In the genomic region with DNA sequence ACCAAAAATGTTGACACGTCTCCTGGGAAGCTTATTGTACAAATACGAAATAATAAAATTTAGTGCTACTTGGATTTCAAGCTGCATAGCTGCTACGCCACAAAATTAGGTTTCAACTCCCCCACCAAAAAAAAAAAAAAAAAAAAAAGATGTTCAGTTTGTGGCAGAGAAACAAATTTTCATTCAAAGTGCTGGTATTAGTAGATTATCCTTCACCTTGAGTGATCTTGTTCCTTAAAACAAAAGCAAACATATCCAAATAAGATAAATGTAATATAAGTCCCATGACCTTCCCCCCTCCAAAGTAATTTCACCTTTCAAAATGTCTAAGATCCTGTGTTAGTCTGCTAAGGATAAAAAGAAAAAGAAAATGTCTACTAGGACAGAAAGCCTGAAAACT, we compare ENCODE assay signal across 8 cellular contexts. TPM values are rescaled to one million over a fixed set of nuclear protein-coding genes. Genes with fewer than 3 reads are reported as not detected.
DNase-seq lines count a peak whose midpoint lies in the region; ATAC-seq and TF ChIP-seq lines count a peak whose summit lies in the region.
"Had no signal": no experiment of that assay in that cellular context is flagged by ENCODE, and none has a peak within 500 bp of the region (broad histone marks: within the 10 kb centered on the region; RNA-seq: fewer than 3 reads in every experiment).

No MANE protein-coding gene starts in this region.

- TF ChIP-seq POLR2A in HCT116 (IDR thresholded peaks at IDR 0.05; ENCODE audit: borderline replicate concordance, extremely low read depth, insufficient read depth, insufficient read length), result no peak

- intact Hi-C loops in HCT116 (cut with micrococcal nuclease), result loop anchor here (1.0 to 10.0 kb wide), 2 partner anchors 86 to 229 kb away; partner anchors contain the start of gene ABCC3
- intact Hi-C loops in activated CD8-positive, alpha-beta T cell treated with anti-CD3 and anti-CD28 coated beads for 36 hours (cut with micrococcal nuclease), result loop anchor here (10.0 kb wide), 1 partner anchor 291 kb away; the partner anchor contains the start of gene NME1

- CTCF ChIA-PET in HCT116 (lab: Charles Lee), result interaction anchor here (0.6 to 4.5 kb wide), 16 partner anchors 8 to 289 kb away, joined by 3 to 51 read pairs (median 4); partner anchors contain the start of gene NME1
- CTCF ChIA-PET in activated CD8-positive, alpha-beta T cell treated with anti-CD3 and anti-CD28 coated beads for 36 hours (lab: Charles Lee), result interaction anchor here (0.6 to 10.2 kb wide), 10 partner anchors 8 to 135 kb away, joined by 3 to 116 read pairs (median 4); no protein-coding TSS in a partner anchor

- BruUV-seq in HCT116 (replicated peaks; lab: Mats Ljungman, UMichigan), result no TSS peak

- H3K4me3 ChIP-seq in HCT116 (replicated peaks in 1 of 2; ENCODE audit: low read depth in 1 of 2, low read length in 2 of 2) (no peak overlapping the region; a peak in 1 of 4 replicates), skin epidermis (peak overlapping the region; percentile 67 to 100 (median 97))

- H3K27ac Mint-ChIP-seq in activated CD8-positive, alpha-beta T cell treated with anti-CD3 and anti-CD28 coated beads for 36 hours, result peak overlapping the region; percentile 71

- DNase-seq in HCT116 (ENCODE audit: low read depth, low spot score) (no peak), foreskin keratinocyte (no peak), NCI-H446 treated with DMSO at 0.1 percent for 48 hours (lab: John Stamatoyannopoulos, UW) (no peak), NCI-H2029 treated with DMSO at 0.1 percent for 48 hours (lab: John Stamatoyannopoulos, UW) (no peak), omental fat pad (ENCODE audit: low spot score) (no peak)
- no peak for DNase-seq in activated CD8-positive, alpha-beta T cell treated with anti-CD3 and anti-CD28 coated beads for 36 hours

- H3K27me3 Mint-ChIP-seq in activated CD8-positive, alpha-beta T cell treated with anti-CD3 and anti-CD28 coated beads for 36 hours, result no peaks in the 10 kb centered on the region

- TF ChIP-seq RAD21 in HCT116 (IDR thresholded peaks at IDR 0.05; ENCODE audit: low read depth), result no peak

- no peaks in the 10 kb centered on the region for H3K9me3 Mint-ChIP-seq in activated CD8-positive, alpha-beta T cell treated with anti-CD3 and anti-CD28 coated beads for 36 hours

- ATAC-seq in HCT116 (no peak), foreskin keratinocyte (no peak), omental fat pad (ENCODE audit: low FRiP score) (no peak)
- ATAC-seq in activated CD8-positive, alpha-beta T cell treated with anti-CD3 and anti-CD28 coated beads for 36 hours, result no peak

- H3K4me1 ChIP-seq in HCT116 (ENCODE audit: control insufficient read depth in 1 of 2, insufficient read depth in 2 of 2, low read length in 2 of 2) (peaks cover 17 to 36% of the 10 kb centered on the region in 2 experiments), foreskin keratinocyte (peaks cover 22% of the 10 kb centered on the region)

- peak overlapping the region; percentile 93; the same call in 1 of the 2 replicates for H3K4me2 ChIP-seq in HCT116 (ENCODE audit: low read length)

- peaks cover 36% of the 10 kb centered on the region for H3K79me2 ChIP-seq in HCT116 (ENCODE audit: insufficient read depth, low read length)

- H3K4me3 Mint-ChIP-seq in activated CD8-positive, alpha-beta T cell treated with anti-CD3 and anti-CD28 coated beads for 36 hours, result peak overlapping the region; percentile 88

- peaks cover 17% of the 10 kb centered on the region for H3K36me3 Mint-ChIP-seq in activated CD8-positive, alpha-beta T cell treated with anti-CD3 and anti-CD28 coated beads for 36 hours (ENCODE audit: low read depth)

- TF ChIP-seq CTCF in HCT116 (IDR thresholded peaks at IDR 0.05 in 2 of 3, conservative IDR thresholded peaks at IDR 0.05 in 1 of 3; ENCODE audit: borderline replicate concordance in 1 of 3, insufficient read depth in 1 of 3, low read depth in 2 of 3, low read length in 2 of 3) (no peak), foreskin keratinocyte (conservative IDR thresholded peaks at IDR 0.05) (no peak), omental fat pad (IDR thresholded peaks at IDR 0.05) (no peak)
- TF ChIP-seq CTCF in activated CD8-positive, alpha-beta T cell treated with anti-CD3 and anti-CD28 coated beads for 36 hours (IDR thresholded peaks at IDR 0.05), result no peak

- H3K9ac ChIP-seq in HCT116 (ENCODE audit: low read length), result peak overlapping the region; percentile 82; the same call in 1 of the 2 replicates

- H3K9me2 ChIP-seq in HCT116 (ENCODE audit: insufficient read depth), result no peaks in the 10 kb centered on the region

- no peak overlapping the region for H2AFZ ChIP-seq in HCT116 (ENCODE audit: low read depth, low read length, poor library complexity, severe bottlenecking)

- H3K36me3 ChIP-seq in HCT116 (ENCODE audit: control insufficient read depth in 1 of 2, insufficient read depth in 2 of 2, low read length in 2 of 2), result peaks cover 11 to 13% of the 10 kb centered on the region in 2 experiments

- H4K20me1 ChIP-seq in HCT116 (ENCODE audit: insufficient read depth), result peaks cover 23% of the 10 kb centered on the region

- peaks cover 37% of the 10 kb centered on the region for H3K4me1 Mint-ChIP-seq in activated CD8-positive, alpha-beta T cell treated with anti-CD3 and anti-CD28 coated beads for 36 hours (ENCODE audit: low read depth)

- no peaks in the 10 kb centered on the region for H3K9me3 ChIP-seq in HCT116 (ENCODE audit: control insufficient read depth in 1 of 2, insufficient read depth in 1 of 2, low read depth in 1 of 2, low read length in 2 of 2)
- H3K9me3 ChIP-seq: SJSA1 had no signal

- no peak overlapping the region for H3K27ac ChIP-seq in HCT116 (ENCODE audit: low read depth, low read length)
- peak overlapping the region; percentile 57 for H3K27ac ChIP-seq in foreskin keratinocyte
- peak overlapping the region in 9 of 21 experiments; percentile 6 to 100 (median 97) for H3K27ac ChIP-seq in skin epidermis
- H3K27ac ChIP-seq: SJSA1 had no signal

- H3K27me3 ChIP-seq in HCT116 (ENCODE audit: insufficient read depth, low read length) (no peaks in the 10 kb centered on the region), foreskin keratinocyte (no peaks in the 10 kb centered on the region)
- H3K27me3 ChIP-seq: SJSA1 had no signal

- RAD21 ChIA-PET in HCT116 (lab: Charles Lee; ENCODE audit: low non-redundant PET in 1 of 2, low total read pairs in 2 of 2, uncharacterized antibody in 2 of 2, unreplicated experiment in 2 of 2), result interaction anchor here (1.0 to 1.3 kb wide), 4 partner anchors 11 to 90 kb away, joined by 3 to 5 read pairs (median 4); no protein-coding TSS in a partner anchor

- POLR2A ChIA-PET in HCT116 (lab: Charles Lee), result interaction anchor here (0.6 to 6.1 kb wide), 9 partner anchors 11 to 366 kb away, joined by 3 to 88 read pairs (median 4); no protein-coding TSS in a partner anchor
- POLR2A ChIA-PET in activated CD8-positive, alpha-beta T cell treated with anti-CD3 and anti-CD28 coated beads for 36 hours (lab: Charles Lee), result interaction anchor here (4.5 to 6.2 kb wide), 5 partner anchors 11 to 81 kb away, joined by 22 to 135 read pairs (median 75); no protein-coding TSS in a partner anchor

TF ChIP-seq in HCT116, 20 proteins besides CTCF, POLR2A, EP300 and RAD21:
- TF ChIP-seq ZNF274 (IDR thresholded peaks at IDR 0.05; ENCODE audit: low read depth, low read length) (no peak), JUND (IDR thresholded peaks at IDR 0.05) (0 out of 2 replicates have a peak, but pooled peaks have one; percentile 3)

RNA-seq across cellular contexts. Expression of gene TOB1, which starts 2.2 kb away (rescaled TPM):
- total RNA-seq in HCT116 (2021; ENCODE audit: unreplicated experiment) (86.0 TPM), foreskin keratinocyte (45.2 and 49.1 TPM in 2 replicates), omental fat pad (10 to 100 TPM; 28.8 to 79.7 (median 37.0) TPM)
- polyA plus RNA-seq in HCT116 (2012), result 57.2 and 74.9 TPM in 2 replicates
- total RNA-seq in activated CD8-positive, alpha-beta T cell treated with anti-CD3 and anti-CD28 coated beads for 36 hours, result 10 to 100 TPM; 34.4 to 40.5 TPM
- polyA plus RNA-seq in foreskin keratinocyte, result 31.7 and 35.3 TPM in 2 replicates

RNA-seq across cellular contexts. Expression of gene WFIKKN2, which starts 28.5 kb away (rescaled TPM):
- total RNA-seq in HCT116 (2021; ENCODE audit: unreplicated experiment) (0.05 TPM), foreskin keratinocyte (not detected in 2 replicates), omental fat pad (under 1 TPM in 2 of 4 donors, not detected in 2; 0.09 to 0.24 TPM)
- polyA plus RNA-seq in HCT116 (2012), result not detected in 2 replicates
- not detected for total RNA-seq in activated CD8-positive, alpha-beta T cell treated with anti-CD3 and anti-CD28 coated beads for 36 hours
- polyA plus RNA-seq in foreskin keratinocyte, result not detected in 2 replicates
- total RNA-seq: SJSA1 had no signal

Comparison
In these comparisons a context has a peak if more than half of its experiments do, and no peak if none do; other contexts are left out.
1. H3K4me3 ChIP-seq: peak in skin epidermis (7 of 7); none in HCT116 (0 of 2).